In genomic region chr18:21073180-21073579, GRCh38 we compare ENCODE assay signal across 21 cellular contexts.
"Had no signal": no experiment of that assay in that cellular context is flagged by ENCODE, and none has a peak within 500 bp of the region (broad histone marks: within the 10 kb centered on the region; RNA-seq: fewer than 3 reads in every experiment).

No MANE protein-coding gene starts in this region.

- H3K27ac ChIP-seq: adrenal gland, epithelial cell of prostate, hepatocyte, lower lobe of right lung, pancreas, right lobe of liver, stomach, testis had no signal

- H3K9me3 ChIP-seq: lower lobe of right lung, pancreas, right lobe of liver, stomach, testis had no signal

- DNase-seq: activated CD4-positive, alpha-beta T cell treated with anti-CD3 and anti-CD28 coated beads for 36 hours; activated CD4-positive, alpha-beta T cell treated with anti-CD3 and anti-CD28 coated beads, Interleukin-2, amount 50 U/mL, for 48 hours; activated CD8-positive, alpha-beta memory T cell treated with anti-CD3 and anti-CD28 coated beads, Interleukin-2, amount 10 ng/mL, durations not matched to agents 7 days and 5 days; activated naive CD4-positive, alpha-beta T cell; adrenal gland; effector memory CD8-positive, alpha-beta T cell; foreskin fibroblast; islet precursor cell; left colon; lower lobe of right lung; pancreas; right lobe of liver; small intestine; stimulated activated CD4-positive, alpha-beta T cell treated with anti-CD3 and anti-CD28 coated beads, Interleukin-15, amount 100 ng/mL, for 24 hours; stimulated activated CD4-positive, alpha-beta T cell treated with anti-CD3 and anti-CD28 coated beads, Interleukin-2, amount 100 ng/mL, for 48 hours; stomach; testis had no signal

- H3K4me3 Mint-ChIP-seq: activated CD4-positive, alpha-beta T cell treated with anti-CD3 and anti-CD28 coated beads for 36 hours; activated CD8-positive, alpha-beta memory T cell treated with anti-CD3 and anti-CD28 coated beads, Interleukin-2, amount 10 ng/mL, durations not matched to agents 7 days and 5 days; type B pancreatic cell; WTC11 had no signal

- H3K27me3 Mint-ChIP-seq: activated CD4-positive, alpha-beta T cell treated with anti-CD3 and anti-CD28 coated beads for 36 hours; activated CD8-positive, alpha-beta memory T cell treated with anti-CD3 and anti-CD28 coated beads, Interleukin-2, amount 10 ng/mL, durations not matched to agents 7 days and 5 days; effector memory CD8-positive, alpha-beta T cell; type B pancreatic cell had no signal

- H2AFZ ChIP-seq: hepatocyte had no signal

- H3K27me3 ChIP-seq: adrenal gland, hepatocyte, pancreas, right lobe of liver, stomach, testis had no signal

- H3K4me3 ChIP-seq: adrenal gland, hepatocyte, lower lobe of right lung, pancreas, right lobe of liver, stomach, testis had no signal

- ATAC-seq: activated CD4-positive, alpha-beta T cell treated with anti-CD3 and anti-CD28 coated beads for 36 hours; activated CD8-positive, alpha-beta memory T cell treated with anti-CD3 and anti-CD28 coated beads, Interleukin-2, amount 10 ng/mL, durations not matched to agents 7 days and 5 days; effector memory CD8-positive, alpha-beta T cell; left colon; lower lobe of right lung; pancreas; right lobe of liver; WTC11 had no signal

- H3K4me2 ChIP-seq: hepatocyte had no signal

- H3K36me3 ChIP-seq: adrenal gland, lower lobe of right lung, pancreas, right lobe of liver had no signal

- H3K9me3 Mint-ChIP-seq: effector memory CD8-positive, alpha-beta T cell; WTC11 had no signal

- H3K27ac Mint-ChIP-seq: activated CD4-positive, alpha-beta T cell treated with anti-CD3 and anti-CD28 coated beads for 36 hours; activated CD8-positive, alpha-beta memory T cell treated with anti-CD3 and anti-CD28 coated beads, Interleukin-2, amount 10 ng/mL, durations not matched to agents 7 days and 5 days; type B pancreatic cell; WTC11 had no signal
